Comparison of ENCODE assay signal across 8 cellular contexts in the genomic region with DNA sequence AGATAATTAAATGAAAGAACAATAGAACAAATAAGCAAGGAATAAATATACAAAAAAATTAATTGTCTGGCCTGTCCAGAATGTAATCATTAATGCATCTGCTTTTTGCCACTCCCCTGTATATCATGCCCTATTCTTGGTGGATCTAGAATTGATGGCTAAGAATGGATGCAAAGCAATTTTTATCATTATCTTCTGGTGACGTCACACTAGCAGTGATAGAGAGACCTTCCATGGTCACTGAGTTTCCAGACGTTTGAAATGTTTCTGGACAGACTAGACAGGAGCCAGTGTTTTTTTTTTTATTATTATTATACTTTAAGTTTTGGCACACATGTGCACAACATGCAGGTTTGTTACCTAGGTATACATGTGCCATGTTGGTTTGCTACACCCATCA.
"Had no signal": no experiment of that assay in that cellular context is flagged by ENCODE, and none has a peak within 500 bp of the region (broad histone marks: within the 10 kb centered on the region; RNA-seq: fewer than 3 reads in every experiment).

No MANE protein-coding gene starts in this region.

- DNase-seq: GDM1, GF-D8 had no signal

- ATAC-seq: GM12878 had no signal

- FAIRE-seq: G401.6, GM12878, GM12891, GM12892, GM18507, GM19239 had no signal

- H3K4me3 ChIP-seq: GM12878 had no signal
